In the genomic region with DNA sequence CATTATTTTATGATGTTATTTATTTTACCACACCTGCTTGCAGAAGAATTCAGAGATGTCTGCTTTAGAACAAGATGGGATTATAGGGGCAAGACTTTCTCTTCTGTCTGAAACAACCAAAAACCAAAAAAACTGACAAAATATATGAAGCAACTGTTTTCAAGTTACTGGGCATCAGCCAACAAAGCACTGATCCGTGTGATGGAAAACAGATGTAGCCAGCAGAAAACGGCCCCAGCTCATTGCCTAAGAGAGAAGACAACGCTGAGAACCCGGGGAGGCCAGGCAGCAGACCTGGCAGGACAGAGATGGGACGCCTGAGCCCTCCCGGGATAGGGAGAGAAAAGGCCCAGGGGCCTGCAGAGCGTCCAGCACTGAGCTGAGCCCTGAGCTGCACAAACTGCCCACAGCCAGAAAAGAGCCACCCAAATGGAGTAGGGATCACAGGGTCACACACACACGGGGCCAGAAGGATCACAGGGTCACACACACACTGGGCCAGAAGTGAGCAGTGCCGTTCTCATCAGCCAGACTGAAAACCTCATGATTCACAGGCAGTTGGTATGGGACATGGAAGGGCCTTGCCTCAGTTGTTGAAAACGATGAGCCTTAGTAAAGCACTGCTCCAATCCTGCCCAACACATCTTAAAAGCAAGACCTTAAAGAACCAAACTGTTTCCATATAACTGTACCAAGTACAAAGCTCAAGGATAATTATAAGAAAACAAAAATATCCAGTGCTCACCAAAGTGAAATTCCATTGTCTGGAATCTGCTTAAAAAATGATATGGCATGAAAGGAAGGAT, we compare ENCODE assay signal across 9 cellular contexts. TPM values are rescaled to one million over a fixed set of nuclear protein-coding genes. Genes with fewer than 3 reads are reported as not detected.
A peak's percentile ranks its signal among the peaks of the same experiment; 100 is the strongest.
DNase-seq lines count a peak whose midpoint lies in the region; ATAC-seq and TF ChIP-seq lines count a peak whose summit lies in the region.
"Had no signal": no experiment of that assay in that cellular context is flagged by ENCODE, and none has a peak within 500 bp of the region (broad histone marks: within the 10 kb centered on the region; RNA-seq: fewer than 3 reads in every experiment).

No MANE protein-coding gene starts in this region.

- CTCF ChIA-PET in AG04450 (lab: Charles Lee) = interaction anchor here (1.6 to 4.9 kb wide), 5 partner anchors 10 to 85 kb away, joined by 3 to 38 read pairs (median 8); no protein-coding TSS in a partner anchor

- peaks cover 14% of the 10 kb centered on the region for H3K9me3 ChIP-seq in AG04450 (ENCODE audit: control insufficient read depth, insufficient read depth, low read length)

- POLR2A ChIA-PET in AG04450 (lab: Yijun Ruan, JAX) = interaction anchor here (1.5 to 3.2 kb wide), 14 partner anchors 7 to 85 kb away, joined by 6 to 36 read pairs (median 12); a partner anchor contains a TSS

- H3K4me1 Mint-ChIP-seq in nephron progenitor cell = peaks cover 58% of the 10 kb centered on the region
- no peaks in the 10 kb centered on the region for H3K4me1 Mint-ChIP-seq in activated T-helper 17 cell treated with anti-CD3 and anti-CD28 coated beads, Interleukin-2, amount 50 U/mL, for 72 hours

- no peak for TF ChIP-seq CTCF in AG04450 (IDR thresholded peaks at IDR 0.05; ENCODE audit: low read depth, low read length)
- no peak for TF ChIP-seq CTCF in nephron progenitor cell (IDR thresholded peaks at IDR 0.05)

- peak overlapping the region; percentile 9 for H3K4me3 Mint-ChIP-seq in nephron progenitor cell
- no peak overlapping the region for H3K4me3 Mint-ChIP-seq in activated T-helper 17 cell treated with anti-CD3 and anti-CD28 coated beads, Interleukin-2, amount 50 U/mL, for 72 hours

- no peaks in the 10 kb centered on the region for H3K27me3 ChIP-seq in AG04450 (ENCODE audit: control insufficient read depth, insufficient read depth, low read length)

- peak; percentile 93 for DNase-seq in AG04450 (ENCODE audit: low read depth, low spot score)
- DNase-seq in NCI-H446 treated with DMSO at 0.1 percent for 48 hours (lab: John Stamatoyannopoulos, UW) = peak; percentile 91
- DNase-seq in fibroblast of gingiva (ENCODE audit: low read depth) = peak; percentile 95
- no peak for DNase-seq in nephron progenitor cell
- DNase-seq in GM19240 (ENCODE audit: insufficient read length, low spot score) = no peak
- DNase-seq: hypothalamus had no signal

- H3K36me3 Mint-ChIP-seq in nephron progenitor cell (ENCODE audit: low read depth) = peaks cover 62% of the 10 kb centered on the region
- no peaks in the 10 kb centered on the region for H3K36me3 Mint-ChIP-seq in activated T-helper 17 cell treated with anti-CD3 and anti-CD28 coated beads, Interleukin-2, amount 50 U/mL, for 72 hours (ENCODE audit: low read depth)

- peak overlapping the region; percentile 85 for H3K27ac Mint-ChIP-seq in nephron progenitor cell
- H3K27ac Mint-ChIP-seq in activated T-helper 17 cell treated with anti-CD3 and anti-CD28 coated beads, Interleukin-2, amount 50 U/mL, for 72 hours = no peak overlapping the region

- H3K27ac ChIP-seq in AG04450 (ENCODE audit: low read depth, low read length) = peak overlapping the region; percentile 99

- H3K27me3 Mint-ChIP-seq in nephron progenitor cell (ENCODE audit: low read depth, poor library complexity) = peaks cover 5% of the 10 kb centered on the region
- peaks cover 7% of the 10 kb centered on the region for H3K27me3 Mint-ChIP-seq in activated T-helper 17 cell treated with anti-CD3 and anti-CD28 coated beads, Interleukin-2, amount 50 U/mL, for 72 hours

- H3K4me3 ChIP-seq in AG04450 (ENCODE audit: low read depth, low read length) = peak overlapping the region; percentile 39

- ATAC-seq in GM21390 (IDR thresholded peaks at IDR 0.05; ENCODE audit: unreplicated experiment) (no peak), HG03565 (IDR thresholded peaks at IDR 0.05; ENCODE audit: unreplicated experiment) (no peak)
- ATAC-seq in activated T-helper 17 cell treated with anti-CD3 and anti-CD28 coated beads, Interleukin-2, amount 50 U/mL, for 72 hours (replicated peaks) = no peak

- H3K9me3 Mint-ChIP-seq in nephron progenitor cell = peaks cover 55% of the 10 kb centered on the region
- no peaks in the 10 kb centered on the region for H3K9me3 Mint-ChIP-seq in activated T-helper 17 cell treated with anti-CD3 and anti-CD28 coated beads, Interleukin-2, amount 50 U/mL, for 72 hours

RNA-seq across cellular contexts. Expression of a gene that starts 12.1 kb away (rescaled TPM):
- polyA plus RNA-seq in AG04450 (2011; rRNA removed) = 271 and 329 TPM in 2 replicates
- polyA minus RNA-seq in AG04450 (2011; rRNA and poly(A)+ RNA removed) = 255 and 307 TPM in 2 replicates
- not detected for total RNA-seq in activated T-helper 17 cell treated with anti-CD3 and anti-CD28 coated beads, Interleukin-2, amount 50 U/mL, for 72 hours

Comparison
In these comparisons a context has a peak if more than half of its experiments do, and no peak if none do; other contexts are left out.
1. DNase-seq: peak in AG04450 (single experiment), NCI-H446 treated with DMSO at 0.1 percent for 48 hours (single experiment) and fibroblast of gingiva (single experiment); none in nephron progenitor cell (single experiment) and GM19240 (single experiment).